8 cellular contexts compared by ENCODE assay signal in the genomic region with DNA sequence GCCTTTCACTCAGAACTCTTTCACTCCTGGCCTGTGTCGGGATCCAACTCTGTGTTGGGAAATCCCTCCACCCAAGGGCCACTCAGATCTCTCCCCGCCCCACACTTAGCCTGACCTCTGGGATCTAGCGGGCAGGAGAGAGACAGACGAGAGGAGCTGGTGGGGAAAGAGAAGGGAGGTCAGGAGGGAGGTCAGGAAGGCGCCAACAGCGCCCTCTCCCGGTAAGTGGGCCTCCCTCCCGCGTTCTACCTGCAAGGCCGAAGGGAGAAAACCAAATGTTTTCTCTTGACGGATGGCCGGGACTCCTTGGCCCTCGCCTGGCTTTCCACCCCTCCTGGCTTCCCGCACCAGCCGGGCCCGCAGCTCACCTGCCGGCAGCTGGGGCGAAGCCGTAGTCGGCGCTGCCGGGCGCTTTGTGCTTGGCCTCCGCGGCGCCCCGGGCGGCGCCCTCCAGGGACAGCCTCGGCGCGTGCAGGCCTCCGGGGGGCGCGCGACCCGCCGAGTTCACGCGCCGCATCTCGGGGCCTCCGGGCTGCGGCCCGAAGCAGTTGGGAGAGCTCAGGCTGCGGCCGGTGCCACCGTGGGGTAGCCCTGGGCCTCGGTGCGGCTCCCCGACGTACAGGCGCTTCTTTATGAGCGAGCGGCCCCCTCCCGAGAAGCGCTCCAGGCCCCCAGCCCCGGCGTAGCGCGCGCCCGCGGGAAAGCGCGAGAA. TPM values are rescaled to one million over a fixed set of nuclear protein-coding genes. Genes with fewer than 3 reads are reported as not detected.
DNase-seq lines count a peak whose midpoint lies in the region; ATAC-seq and TF ChIP-seq lines count a peak whose summit lies in the region.

No MANE protein-coding gene starts in this region.

- peaks cover 7% of the 10 kb centered on the region for H3K4me1 Mint-ChIP-seq in activated naive CD4-positive, alpha-beta T cell treated with anti-CD3 and anti-CD28 coated beads, Interleukin-2, amount 50 U/mL, for 24 hours

- H3K4me3 Mint-ChIP-seq in activated naive CD4-positive, alpha-beta T cell treated with anti-CD3 and anti-CD28 coated beads, Interleukin-2, amount 50 U/mL, for 24 hours, result peak overlapping the region; percentile 70

- ATAC-seq in GM21723 (IDR thresholded peaks at IDR 0.05; ENCODE audit: unreplicated experiment), result peak; percentile 84

- no peaks in the 10 kb centered on the region for H3K27me3 ChIP-seq in right atrium auricular region

- no peaks in the 10 kb centered on the region for H3K9me3 Mint-ChIP-seq in activated naive CD4-positive, alpha-beta T cell treated with anti-CD3 and anti-CD28 coated beads, Interleukin-2, amount 50 U/mL, for 24 hours

- peak overlapping the region; percentile 41 to 53 for H3K27ac ChIP-seq in right atrium auricular region

- H3K9me3 ChIP-seq in right atrium auricular region, result no peaks in the 10 kb centered on the region

- in situ Hi-C loops in SK-MEL-5 (cut with HindIII; ENCODE audit: low pct_unique_long_range_greater_than_20kb, low sequenced_read_pairs), result no loop called here

- H3K4me3 ChIP-seq in right atrium auricular region, result peak overlapping the region; percentile 28 to 50
- H3K4me3 ChIP-seq in skeletal muscle cell (ENCODE audit: low read depth, low read length), result peak overlapping the region; percentile 25

- no peaks in the 10 kb centered on the region for H3K27me3 Mint-ChIP-seq in activated naive CD4-positive, alpha-beta T cell treated with anti-CD3 and anti-CD28 coated beads, Interleukin-2, amount 50 U/mL, for 24 hours

- no peak overlapping the region for H3K27ac Mint-ChIP-seq in activated naive CD4-positive, alpha-beta T cell treated with anti-CD3 and anti-CD28 coated beads, Interleukin-2, amount 50 U/mL, for 24 hours

- TF ChIP-seq CTCF in right atrium auricular region (IDR thresholded peaks at IDR 0.05), result peak; percentile 66 to 87

- H3K36me3 ChIP-seq in right atrium auricular region, result no peaks in the 10 kb centered on the region

- DNase-seq in AG08395 (ENCODE audit: low spot score), result peak; percentile 43
- DNase-seq in SK-MEL-5 (ENCODE audit: low read depth, low spot score), result peak; percentile 69
- peak; percentile 76 for DNase-seq in right atrium auricular region (ENCODE audit: low spot score)
- DNase-seq in skeletal muscle cell (ENCODE audit: low read depth), result no peak
- DNase-seq in LoVo (ENCODE audit: low spot score), result no peak
- DNase-seq in amniotic stem cell (lab: John Stamatoyannopoulos, UW), result no peak

- H3K36me3 Mint-ChIP-seq in activated naive CD4-positive, alpha-beta T cell treated with anti-CD3 and anti-CD28 coated beads, Interleukin-2, amount 50 U/mL, for 24 hours, result no peaks in the 10 kb centered on the region

- peaks cover 0 to 37% of the 10 kb centered on the region in 2 donors for H3K4me1 ChIP-seq in right atrium auricular region

RNA-seq across cellular contexts. Expression of gene C6orf132, which starts 38.2 kb away (rescaled TPM):
- total RNA-seq in SK-MEL-5 (2014; rRNA removed; shearing (Covaris generic)), result not detected in 2 replicates
- not detected in 2 replicates for polyA plus RNA-seq in SK-MEL-5 (2015; cell fraction: cytosol; rRNA removed)
- polyA plus RNA-seq in SK-MEL-5 (2015; cell fraction: nucleus; rRNA removed), result not detected in 2 replicates
- total RNA-seq in right atrium auricular region, result 1 to 10 TPM; 1.9 to 2.8 TPM

RNA-seq across cellular contexts. Expression of gene TAF8, which starts 53.9 kb away (rescaled TPM):
- total RNA-seq in SK-MEL-5 (2014; rRNA removed; shearing (Covaris generic)), result 17.9 and 19.3 TPM in 2 replicates
- polyA plus RNA-seq in SK-MEL-5 (2015; cell fraction: cytosol; rRNA removed), result 21.7 and 24.5 TPM in 2 replicates
- 11.3 and 16.3 TPM in 2 replicates for polyA plus RNA-seq in SK-MEL-5 (2015; cell fraction: nucleus; rRNA removed)
- 10 to 100 TPM; 21.9 to 35.8 TPM for total RNA-seq in right atrium auricular region

Comparison
In these comparisons a context has a peak if more than half of its experiments do, and no peak if none do; other contexts are left out.
1. DNase-seq: peak in AG08395 (single experiment), SK-MEL-5 (single experiment) and right atrium auricular region (single experiment); none in skeletal muscle cell (single experiment), LoVo (single experiment) and amniotic stem cell (single experiment).